ENCODE assay signal across 10 cellular contexts in the genomic region with DNA sequence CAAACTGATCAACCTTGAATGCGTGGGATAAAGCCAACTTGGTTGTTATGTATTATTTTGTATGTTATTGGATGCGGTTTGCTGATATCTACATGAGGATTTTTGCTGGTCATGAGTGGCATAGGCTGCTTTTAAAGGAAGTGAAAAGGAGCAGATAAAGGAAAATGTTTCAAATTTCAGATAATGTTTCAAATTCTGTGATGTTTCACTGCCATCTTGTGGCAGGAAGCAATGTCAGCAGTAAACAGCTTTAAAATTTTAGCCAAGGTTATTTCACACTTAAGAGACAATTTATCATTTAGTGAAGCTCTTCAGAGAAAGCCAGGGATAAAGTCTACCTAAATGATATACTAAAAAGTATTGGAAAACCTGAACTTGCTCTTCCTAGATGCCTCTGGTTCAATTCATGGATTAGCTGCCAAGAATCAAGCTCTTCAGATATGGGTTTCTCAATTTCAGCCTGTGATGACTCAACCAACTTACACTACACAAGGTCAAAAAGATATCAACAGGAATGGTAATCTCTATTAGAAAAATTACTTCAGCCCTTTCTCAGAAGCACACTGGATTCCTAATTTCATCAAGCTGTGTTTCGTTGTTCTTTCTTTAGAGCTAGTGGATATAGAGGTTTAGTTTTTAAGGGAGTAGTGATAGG.
DNase-seq lines count a peak whose midpoint lies in the region; ATAC-seq and TF ChIP-seq lines count a peak whose summit lies in the region.
"Had no signal": no experiment of that assay in that cellular context is flagged by ENCODE, and none has a peak within 500 bp of the region (broad histone marks: within the 10 kb centered on the region; RNA-seq: fewer than 3 reads in every experiment).

No MANE protein-coding gene starts in this region.

- H3K27ac ChIP-seq in colonic mucosa = no peak overlapping the region

- H3K4me1 ChIP-seq in colonic mucosa (no peaks in the 10 kb centered on the region), mucosa of descending colon (ENCODE audit: low read depth) (no peaks in the 10 kb centered on the region)

- no peak overlapping the region for H3K9ac ChIP-seq in colonic mucosa (ENCODE audit: low read depth in 2 of 2, low read length in 2 of 2)

- DNase-seq in NCI-H1694 (lab: John Stamatoyannopoulos, UW) (peak; percentile 4), colonic mucosa (no peak), mucosa of descending colon (peak in 1 of 3 donors; percentile 2), NCI-H1092 (lab: John Stamatoyannopoulos, UW) (no peak), NK-92 (lab: John Stamatoyannopoulos, UW; ENCODE audit: unreplicated experiment) (no peak)
- DNase-seq: naive B cell had no signal

- TF ChIP-seq CTCF in GM12872 (IDR thresholded peaks at IDR 0.05; ENCODE audit: insufficient read depth, low read depth, low read length) (peak; percentile 56), colonic mucosa (IDR thresholded peaks at IDR 0.05) (peak; percentile 43), mucosa of descending colon (IDR thresholded peaks at IDR 0.05) (peak; percentile 15)

- no peak overlapping the region for H3K4me3 ChIP-seq in colonic mucosa
- H3K4me3 ChIP-seq in mucosa of descending colon = no peak overlapping the region

- no peak for ATAC-seq in mucosa of descending colon
- no peak for ATAC-seq in GM21447 (IDR thresholded peaks at IDR 0.05; ENCODE audit: unreplicated experiment)
- no peak for ATAC-seq in HG03039 (IDR thresholded peaks at IDR 0.05; ENCODE audit: unreplicated experiment)
- ATAC-seq: T-cell had no signal

- intact Hi-C loops in colonic mucosa (cut with DNase I) = no loop called here
- intact Hi-C loops in mucosa of descending colon (cut with DNase I, micrococcal nuclease) = no loop called here

- H3K9me3 ChIP-seq in colonic mucosa = no peaks in the 10 kb centered on the region
- H3K9me3 ChIP-seq in mucosa of descending colon = no peaks in the 10 kb centered on the region

- H3K36me3 ChIP-seq in colonic mucosa (no peaks in the 10 kb centered on the region), mucosa of descending colon (ENCODE audit: low read depth) (no peaks in the 10 kb centered on the region)

- no peaks in the 10 kb centered on the region for H3K27me3 ChIP-seq in colonic mucosa
